Comparison of ENCODE assay signal across 12 cellular contexts in genomic region chr22:25113316-25113721, GRCh38.
DNase-seq lines count a peak whose midpoint lies in the region; ATAC-seq and TF ChIP-seq lines count a peak whose summit lies in the region.
"Had no signal": no experiment of that assay in that cellular context is flagged by ENCODE, and none has a peak within 500 bp of the region (broad histone marks: within the 10 kb centered on the region; RNA-seq: fewer than 3 reads in every experiment).

No MANE protein-coding gene starts in this region.

- no peak for TF ChIP-seq CTCF in coronary artery (IDR thresholded peaks at IDR 0.05)

- H3K36me3 ChIP-seq in thymus (ENCODE audit: control insufficient read depth, insufficient read depth), result peaks cover 11% of the 10 kb centered on the region

- H3K36me3 Mint-ChIP-seq in activated T-helper 17 cell treated with anti-CD3 and anti-CD28 coated beads, Interleukin-2, amount 50 U/mL, for 72 hours (ENCODE audit: low read depth), result no peaks in the 10 kb centered on the region

- no peaks in the 10 kb centered on the region for H3K27me3 ChIP-seq in thymus (ENCODE audit: control insufficient read depth, insufficient read depth)
- H3K27me3 ChIP-seq: testis had no signal

- H3K4me3 Mint-ChIP-seq in activated T-helper 17 cell treated with anti-CD3 and anti-CD28 coated beads, Interleukin-2, amount 50 U/mL, for 72 hours, result no peak overlapping the region

- no peaks in the 10 kb centered on the region for H3K9me3 ChIP-seq in thymus (ENCODE audit: control insufficient read depth)
- H3K9me3 ChIP-seq: testis had no signal

- H3K27ac ChIP-seq in coronary artery, result peak overlapping the region; percentile 77 to 93
- H3K27ac ChIP-seq in thymus (ENCODE audit: low read depth), result peak overlapping the region; percentile 64
- H3K27ac ChIP-seq: testis had no signal

- no peak for ATAC-seq in HG03439 (IDR thresholded peaks at IDR 0.05; ENCODE audit: unreplicated experiment)
- no peak for ATAC-seq in GM18870 (IDR thresholded peaks at IDR 0.05; ENCODE audit: unreplicated experiment)
- ATAC-seq in GM19023 (IDR thresholded peaks at IDR 0.05; ENCODE audit: unreplicated experiment), result no peak
- ATAC-seq in activated T-helper 17 cell treated with anti-CD3 and anti-CD28 coated beads, Interleukin-2, amount 50 U/mL, for 72 hours (replicated peaks), result no peak

- no peaks in the 10 kb centered on the region for H3K27me3 Mint-ChIP-seq in activated T-helper 17 cell treated with anti-CD3 and anti-CD28 coated beads, Interleukin-2, amount 50 U/mL, for 72 hours

- H3K4me3 ChIP-seq in coronary artery (peak overlapping the region; percentile 75), thymus (ENCODE audit: low read length) (no peak overlapping the region)

- H3K4me1 ChIP-seq in thymus (ENCODE audit: control insufficient read depth, insufficient read depth, low read length), result peaks cover 34% of the 10 kb centered on the region

- peaks cover 6% of the 10 kb centered on the region for H3K4me1 Mint-ChIP-seq in activated T-helper 17 cell treated with anti-CD3 and anti-CD28 coated beads, Interleukin-2, amount 50 U/mL, for 72 hours

- DNase-seq in RPMI8226 (peak; percentile 60), coronary artery (ENCODE audit: low spot score) (no peak), lung microvascular endothelial cell (ENCODE audit: low read depth in 2 of 2) (peak; percentile 41 to 81)
- DNase-seq: NCI-H2081; stimulated activated CD4-positive, alpha-beta T cell treated with anti-CD3 and anti-CD28 coated beads, Interleukin-2, amount 100 ng/mL, for 48 hours; testis had no signal

- H3K9me3 Mint-ChIP-seq in activated T-helper 17 cell treated with anti-CD3 and anti-CD28 coated beads, Interleukin-2, amount 50 U/mL, for 72 hours, result no peaks in the 10 kb centered on the region
- H3K9me3 Mint-ChIP-seq: neural crest cell had no signal

- H3K27ac Mint-ChIP-seq in activated T-helper 17 cell treated with anti-CD3 and anti-CD28 coated beads, Interleukin-2, amount 50 U/mL, for 72 hours, result no peak overlapping the region

- WGBS in thymus, result 82% methylated on average over 7 of the region's 7 CpGs
